In genomic region chr1:40248429-40248828, GRCh38 we compare ENCODE assay signal across 3 cellular contexts.
TF ChIP-seq lines count a peak whose summit lies in the region.

No MANE protein-coding gene starts in this region.

TF ChIP-seq in SK-N-SH treated with all-trans-retinoic acid at 6 μM for 48 hours, 23 proteins besides CTCF, POLR2A, EP300 and RAD21:
- TF ChIP-seq SNAI2 (CRISPR knock-in tag; IDR thresholded peaks at IDR 0.05) (no peak), ISL1 (CRISPR knock-in tag; IDR thresholded peaks at IDR 0.05) (peak; percentile 75), ZFP3 (CRISPR knock-in tag; IDR thresholded peaks at IDR 0.05) (0 out of 2 replicates have a peak, but pooled peaks have one; percentile 17), ZNF565 (CRISPR knock-in tag; conservative IDR thresholded peaks at IDR 0.05; ENCODE audit: low read depth) (no peak)
TF ChIP-seq in SK-N-SH treated with all-trans-retinoic acid at 6 μM for 48 hours: peak in this region for 2.

TF ChIP-seq in SK-N-SH, 30 proteins besides CTCF, POLR2A, EP300 and RAD21:
- no peak for TF ChIP-seq GATA2 (CRISPR knock-in tag; IDR thresholded peaks at IDR 0.05)
- no peak for TF ChIP-seq YY1 (IDR thresholded peaks at IDR 0.05; ENCODE audit: low read depth)
- no peak for TF ChIP-seq TAF1 (IDR thresholded peaks at IDR 0.05; ENCODE audit: borderline replicate concordance, low read depth, low read length)
- no peak for TF ChIP-seq FOSL2 (IDR thresholded peaks at IDR 0.05; ENCODE audit: borderline replicate concordance, low read depth)
- no peak for TF ChIP-seq MEF2A (IDR thresholded peaks at IDR 0.05; ENCODE audit: borderline replicate concordance, low read depth)
- no peak for TF ChIP-seq NRF1 (IDR thresholded peaks at IDR 0.05; ENCODE audit: low read depth, low read length)
- no peak for TF ChIP-seq SMC3 (IDR thresholded peaks at IDR 0.05; ENCODE audit: low read depth, low read length)
- no peak for TF ChIP-seq NFIC (IDR thresholded peaks at IDR 0.05; ENCODE audit: borderline replicate concordance)
- TF ChIP-seq FOXJ3 (CRISPR knock-in tag; IDR thresholded peaks at IDR 0.05), result no peak
- no peak for TF ChIP-seq CHD2 (IDR thresholded peaks at IDR 0.05; ENCODE audit: low read length, partially characterized antibody)
- TF ChIP-seq IRF3 (IDR thresholded peaks at IDR 0.05; ENCODE audit: low read depth, low read length), result no peak
- TF ChIP-seq USF2 (IDR thresholded peaks at IDR 0.05; ENCODE audit: borderline replicate concordance, low read depth, low read length), result no peak
- no peak for TF ChIP-seq RXRA (IDR thresholded peaks at IDR 0.05; ENCODE audit: borderline replicate concordance, low read depth)
- no peak for TF ChIP-seq POLR2AphosphoS5 (IDR thresholded peaks at IDR 0.05; ENCODE audit: low read depth, low read length)
- no peak for TF ChIP-seq RFX5 (IDR thresholded peaks at IDR 0.05; ENCODE audit: low read length)
- no peak for TF ChIP-seq USF1 (IDR thresholded peaks at IDR 0.05; ENCODE audit: borderline replicate concordance, low read depth)

TF ChIP-seq in endothelial cell of umbilical vein, 7 proteins besides CTCF, POLR2A, EP300 and RAD21:
- TF ChIP-seq JUN (IDR thresholded peaks at IDR 0.05; ENCODE audit: borderline replicate concordance, insufficient read depth, insufficient read length, low read depth) (peak; percentile 72), MYC (IDR thresholded peaks at IDR 0.05; ENCODE audit: low read depth, low read length) (no peak), GATA2 (IDR thresholded peaks at IDR 0.05; ENCODE audit: insufficient read depth, insufficient read length, low read depth, low read length) (peak; percentile 76), MAX (IDR thresholded peaks at IDR 0.05; ENCODE audit: insufficient read depth, insufficient read length) (no peak), POLR2AphosphoS5 (IDR thresholded peaks at IDR 0.05; ENCODE audit: insufficient read depth, low read depth, low read length) (peak; percentile 24), EZH2 (IDR thresholded peaks at IDR 0.05; ENCODE audit: borderline replicate concordance, low read depth, low read length, severe bottlenecking) (no peak), FOS (IDR thresholded peaks at IDR 0.05; ENCODE audit: borderline replicate concordance, insufficient read depth, low read length) (peak; percentile 24)
